9 cellular contexts compared by ENCODE assay signal in the genomic region with DNA sequence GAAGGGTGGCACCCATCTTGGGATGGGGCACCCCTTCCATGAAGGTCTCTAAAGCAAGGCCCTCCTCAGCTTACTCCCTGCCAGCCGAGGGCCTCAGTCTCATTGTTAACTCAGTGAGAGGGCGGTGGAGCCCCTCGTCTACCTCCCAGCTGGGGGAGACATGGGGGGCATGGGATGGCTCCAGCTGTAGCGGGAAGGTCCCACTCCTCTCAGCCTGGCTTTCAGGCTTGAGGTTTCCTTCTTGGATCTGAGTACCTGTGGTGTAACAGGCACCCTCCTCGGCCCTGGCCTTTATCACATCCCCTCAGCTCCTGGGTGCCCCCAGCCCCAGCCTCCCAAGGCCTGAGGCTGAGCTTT. TPM values are rescaled to one million over a fixed set of nuclear protein-coding genes. Genes with fewer than 3 reads are reported as not detected.
DNase-seq lines count a peak whose midpoint lies in the region; ATAC-seq and TF ChIP-seq lines count a peak whose summit lies in the region.
"Had no signal": no experiment of that assay in that cellular context is flagged by ENCODE, and none has a peak within 500 bp of the region (broad histone marks: within the 10 kb centered on the region; RNA-seq: fewer than 3 reads in every experiment).

No MANE protein-coding gene starts in this region.

- peaks cover 18% of the 10 kb centered on the region for H3K79me2 ChIP-seq in fibroblast of lung (ENCODE audit: control insufficient read depth, insufficient read depth, low read length)

- H3K36me3 ChIP-seq in fibroblast of lung (ENCODE audit: control insufficient read depth, insufficient read depth, low read length) = peaks cover 17% of the 10 kb centered on the region
- peaks cover 23% of the 10 kb centered on the region for H3K36me3 ChIP-seq in suprapubic skin

- H3K27ac ChIP-seq in fibroblast of lung (ENCODE audit: insufficient read depth, low read length) (no peak overlapping the region), suprapubic skin (peak overlapping the region; percentile 95)

- peaks cover 23% of the 10 kb centered on the region for H3K36me3 Mint-ChIP-seq in activated CD4-positive, alpha-beta T cell treated with anti-CD3 and anti-CD28 coated beads, Interleukin-2, amount 10 ng/mL, durations not matched to agents 7 days and 5 days (ENCODE audit: low read depth)
- H3K36me3 Mint-ChIP-seq in T-cell = peaks cover 15% of the 10 kb centered on the region

- no peaks in the 10 kb centered on the region for H4K20me1 ChIP-seq in fibroblast of lung (ENCODE audit: control insufficient read depth, extremely low read depth, insufficient read depth, low read length)

- CTCF ChIA-PET in activated CD4-positive, alpha-beta T cell treated with anti-CD3 and anti-CD28 coated beads, Interleukin-2, amount 10 ng/mL, durations not matched to agents 7 days and 5 days (lab: Charles Lee) = interaction anchor here (1.0 kb wide), 1 partner anchor 14 kb away, joined by 4 read pairs; no protein-coding TSS in a partner anchor
- CTCF ChIA-PET in T-cell (lab: Charles Lee) = interaction anchor here in 1 of 2 donors (0.6 kb wide), 1 partner anchor 37 kb away, joined by 5 read pairs; no protein-coding TSS in a partner anchor

- H3K4me3 ChIP-seq in fibroblast of lung (replicated peaks in 1 of 4; ENCODE audit: control extremely low read depth in 1 of 4, insufficient read depth in 1 of 4, low read depth in 3 of 4, low read length in 4 of 4) (no peak overlapping the region), suprapubic skin (no peak overlapping the region)

- TF ChIP-seq POLR2A in suprapubic skin (IDR thresholded peaks at IDR 0.05) = no peak

- no peak for ATAC-seq in T-cell (replicated peaks in 1 of 4)
- ATAC-seq in GM18511 (IDR thresholded peaks at IDR 0.05; ENCODE audit: unreplicated experiment) = no peak
- ATAC-seq: heart right ventricle had no signal

- 100% methylated on average over 1 of the region's 5 CpGs for WGBS in suprapubic skin

- no peak for TF ChIP-seq EP300 in suprapubic skin (IDR thresholded peaks at IDR 0.05)

- POLR2A ChIA-PET in activated CD4-positive, alpha-beta T cell treated with anti-CD3 and anti-CD28 coated beads, Interleukin-2, amount 10 ng/mL, durations not matched to agents 7 days and 5 days (lab: Charles Lee) = no interaction called here
- POLR2A ChIA-PET in T-cell (lab: Charles Lee) = no interaction called here

- H2AFZ ChIP-seq in fibroblast of lung (ENCODE audit: low read length) = no peak overlapping the region

- H3K27ac Mint-ChIP-seq in activated CD4-positive, alpha-beta T cell treated with anti-CD3 and anti-CD28 coated beads, Interleukin-2, amount 10 ng/mL, durations not matched to agents 7 days and 5 days = no peak overlapping the region
- H3K27ac Mint-ChIP-seq in T-cell = peak overlapping the region in 1 of 2 donors; percentile 84

- H3K9ac ChIP-seq in fibroblast of lung (ENCODE audit: insufficient read depth, low read length) = no peak overlapping the region

- no peaks in the 10 kb centered on the region for H3K27me3 Mint-ChIP-seq in activated CD4-positive, alpha-beta T cell treated with anti-CD3 and anti-CD28 coated beads, Interleukin-2, amount 10 ng/mL, durations not matched to agents 7 days and 5 days
- no peaks in the 10 kb centered on the region for H3K27me3 Mint-ChIP-seq in T-cell

- H3K4me3 Mint-ChIP-seq in activated CD4-positive, alpha-beta T cell treated with anti-CD3 and anti-CD28 coated beads, Interleukin-2, amount 10 ng/mL, durations not matched to agents 7 days and 5 days = peak overlapping the region; percentile 95
- peak overlapping the region; percentile 91 to 92 (median 92) for H3K4me3 Mint-ChIP-seq in T-cell

- no peak for DNase-seq in activated CD4-positive, alpha-beta T cell treated with anti-CD3 and anti-CD28 coated beads, Interleukin-2, amount 10 ng/mL, durations not matched to agents 7 days and 5 days
- DNase-seq in activated CD4-positive, alpha-beta T cell treated with anti-CD3 and anti-CD28 coated beads, Interleukin-2, amount 50 U/mL, for 48 hours = no peak
- DNase-seq in T-cell = no peak
- no peak for DNase-seq in fibroblast of lung (ENCODE audit: low read depth in 2 of 2)
- no peak for DNase-seq in suprapubic skin (ENCODE audit: low spot score in 2 of 2)
- DNase-seq in hepatic stellate cell (ENCODE audit: low spot score) = no peak
- DNase-seq in NCI-H187 (lab: John Stamatoyannopoulos, UW) = no peak
- DNase-seq: heart right ventricle had no signal

- H3K9me3 Mint-ChIP-seq in activated CD4-positive, alpha-beta T cell treated with anti-CD3 and anti-CD28 coated beads, Interleukin-2, amount 10 ng/mL, durations not matched to agents 7 days and 5 days = no peaks in the 10 kb centered on the region
- peaks cover 3 to 4% (median 3%) of the 10 kb centered on the region in 3 donors for H3K9me3 Mint-ChIP-seq in T-cell

- H3K9me3 ChIP-seq in fibroblast of lung (ENCODE audit: control insufficient read depth, insufficient read depth, low read depth, low read length) (no peaks in the 10 kb centered on the region), suprapubic skin (no peaks in the 10 kb centered on the region)
- H3K9me3 ChIP-seq: heart right ventricle had no signal

- H3K4me1 Mint-ChIP-seq in activated CD4-positive, alpha-beta T cell treated with anti-CD3 and anti-CD28 coated beads, Interleukin-2, amount 10 ng/mL, durations not matched to agents 7 days and 5 days = peaks cover 34% of the 10 kb centered on the region
- H3K4me1 Mint-ChIP-seq in T-cell = peaks cover 20 to 33% (median 25%) of the 10 kb centered on the region in 3 donors

- H3K27me3 ChIP-seq in fibroblast of lung (ENCODE audit: control insufficient read depth, insufficient read depth, low read length) = no peaks in the 10 kb centered on the region
- no peaks in the 10 kb centered on the region for H3K27me3 ChIP-seq in suprapubic skin
- H3K27me3 ChIP-seq: heart right ventricle had no signal

- TF ChIP-seq CTCF in fibroblast of lung (conservative IDR thresholded peaks at IDR 0.05 in 1 of 2, IDR thresholded peaks at IDR 0.05 in 1 of 2; ENCODE audit: low read depth in 1 of 2, low read length in 2 of 2) = no peak
- no peak for TF ChIP-seq CTCF in suprapubic skin (IDR thresholded peaks at IDR 0.05)

- H3K4me2 ChIP-seq in fibroblast of lung (ENCODE audit: extremely low read depth, insufficient read depth, low read length) = peak overlapping the region; percentile 90

- H3K4me1 ChIP-seq in fibroblast of lung (ENCODE audit: control insufficient read depth, extremely low read depth, insufficient read depth, low read length) (peaks cover 12% of the 10 kb centered on the region), suprapubic skin (peaks cover 24% of the 10 kb centered on the region)

RNA-seq across cellular contexts. Expression of gene MIF, which starts 2.0 kb away (rescaled TPM):
- total RNA-seq in activated CD4-positive, alpha-beta T cell treated with anti-CD3 and anti-CD28 coated beads, Interleukin-2, amount 10 ng/mL, durations not matched to agents 7 days and 5 days = 100 to 1,000 TPM; 716 to 730 TPM
- total RNA-seq in T-cell (100 to 1,000 TPM; 182 to 334 (median 289) TPM), fibroblast of lung (168 and 283 TPM in 2 replicates), suprapubic skin (100 to 1,000 TPM; 261 to 363 (median 313) TPM)
- 75.0 and 97.3 TPM in 2 replicates for polyA plus RNA-seq in fibroblast of lung
- polyA plus RNA-seq in fibroblast of lung (2012) = 687 and 812 TPM in 2 replicates
- polyA minus RNA-seq in fibroblast of lung (ENCODE audit: low replicate concordance) = 24.5 and 46.1 TPM in 2 replicates

RNA-seq across cellular contexts. Expression of gene SLC2A11, which starts 38.5 kb away (rescaled TPM):
- total RNA-seq in activated CD4-positive, alpha-beta T cell treated with anti-CD3 and anti-CD28 coated beads, Interleukin-2, amount 10 ng/mL, durations not matched to agents 7 days and 5 days = 1 to 10 TPM; 7.8 to 8.8 TPM
- 10 to 100 TPM; 16.2 to 24.2 (median 18.6) TPM for total RNA-seq in T-cell
- 8.7 and 14.9 TPM in 2 replicates for total RNA-seq in fibroblast of lung
- 3.9 and 5.8 TPM in 2 replicates for polyA plus RNA-seq in fibroblast of lung
- polyA plus RNA-seq in fibroblast of lung (2012) = 6.0 and 7.9 TPM in 2 replicates
- 10.3 and 15.9 TPM in 2 replicates for polyA minus RNA-seq in fibroblast of lung (ENCODE audit: low replicate concordance)
- total RNA-seq in suprapubic skin = 10 to 100 TPM in 2 of 4 donors, 1 to 10 TPM in 2; 3.2 to 12.5 (median 8.7) TPM

RNA-seq across cellular contexts. Expression of gene DERL3, which starts 57.3 kb away (rescaled TPM):
- total RNA-seq in activated CD4-positive, alpha-beta T cell treated with anti-CD3 and anti-CD28 coated beads, Interleukin-2, amount 10 ng/mL, durations not matched to agents 7 days and 5 days = 1 to 10 TPM; 9.0 to 9.9 TPM
- 1 to 10 TPM; 1.2 to 3.9 (median 2.8) TPM for total RNA-seq in T-cell
- under 0.01 and 0.50 TPM in 2 replicates for total RNA-seq in fibroblast of lung
- polyA plus RNA-seq in fibroblast of lung = 0.42 and 0.55 TPM in 2 replicates
- 0.55 and 0.71 TPM in 2 replicates for polyA plus RNA-seq in fibroblast of lung (2012)
- 0.96 TPM in 1 of 2 replicates, not detected in the other for polyA minus RNA-seq in fibroblast of lung (ENCODE audit: low replicate concordance)
- under 1 TPM in 3 of 4 donors, not detected in 1; 0.34 to 0.94 (median 0.56) TPM for total RNA-seq in suprapubic skin
